Comparison of ENCODE assay signal across 16 cellular contexts in the genomic region with DNA sequence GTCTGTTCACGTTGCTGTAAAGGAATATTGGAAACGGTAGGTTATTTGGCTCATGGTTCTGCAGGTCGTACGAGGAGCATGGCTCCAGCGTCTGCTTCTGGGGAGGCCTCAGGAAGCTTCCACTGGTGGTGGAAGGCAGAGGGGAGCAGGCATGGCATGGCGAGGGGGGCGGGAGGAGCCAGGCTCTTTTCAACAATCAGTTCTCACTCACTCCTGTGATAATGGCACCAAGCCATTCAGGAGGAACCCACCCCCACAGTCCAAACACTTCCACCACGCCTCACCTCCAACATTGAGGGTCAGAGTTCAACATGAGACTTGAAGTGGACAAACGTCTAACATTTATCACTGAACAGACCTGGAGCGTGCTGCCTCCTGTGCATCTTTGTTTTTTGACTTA.
"Had no signal": no experiment of that assay in that cellular context is flagged by ENCODE, and none has a peak within 500 bp of the region (broad histone marks: within the 10 kb centered on the region; RNA-seq: fewer than 3 reads in every experiment).

No MANE protein-coding gene starts in this region.

- H3K27ac Mint-ChIP-seq: activated CD4-positive, alpha-beta memory T cell treated with anti-CD3 and anti-CD28 coated beads for 36 hours; activated naive CD8-positive, alpha-beta T cell; activated T-helper 1 cell treated with anti-CD3 and anti-CD28 coated beads, Interleukin-12 subunit alpha, Interleukin-12 subunit beta, Interleukin-2, Interleukin-4 antibody, amounts not matched to agents 30 ng/mL and 10 ng/mL and 1 ng/mL, durations not matched to agents 14 hours and 24 hours and 36 hours; nephron progenitor cell had no signal

- H3K36me3 Mint-ChIP-seq: activated naive CD8-positive, alpha-beta T cell had no signal

- H3K9me3 ChIP-seq: psoas muscle, transverse colon had no signal

- ATAC-seq: effector memory CD8-positive, alpha-beta T cell; psoas muscle; stimulated activated memory B cell treated with anti-CD40 and anti-IgM and Interleukin-4, amounts not matched to agents 10 μg/mL and 1 μg/mL and 100 μg/mL, for 72 hours had no signal

- H3K4me3 Mint-ChIP-seq: activated CD4-positive, alpha-beta memory T cell treated with anti-CD3 and anti-CD28 coated beads for 36 hours; activated naive CD8-positive, alpha-beta T cell; activated T-helper 1 cell treated with anti-CD3 and anti-CD28 coated beads, Interleukin-12 subunit alpha, Interleukin-12 subunit beta, Interleukin-2, Interleukin-4 antibody, amounts not matched to agents 30 ng/mL and 10 ng/mL and 1 ng/mL, durations not matched to agents 14 hours and 24 hours and 36 hours; effector memory CD8-positive, alpha-beta T cell; nephron progenitor cell; stimulated activated memory B cell treated with anti-CD40 and anti-IgM and Interleukin-4, amounts not matched to agents 10 μg/mL and 1 μg/mL and 100 μg/mL, for 72 hours had no signal

- H3K27ac ChIP-seq: epithelial cell of prostate, psoas muscle, SK-N-MC, transverse colon had no signal

- H3K27me3 Mint-ChIP-seq: activated CD4-positive, alpha-beta memory T cell treated with anti-CD3 and anti-CD28 coated beads for 36 hours; stimulated activated memory B cell treated with anti-CD40 and anti-IgM and Interleukin-4, amounts not matched to agents 10 μg/mL and 1 μg/mL and 100 μg/mL, for 72 hours had no signal

- H3K36me3 ChIP-seq: transverse colon had no signal

- H3K4me3 ChIP-seq: psoas muscle, SK-N-MC, transverse colon had no signal

- DNase-seq: activated CD4-positive, alpha-beta memory T cell treated with anti-CD3 and anti-CD28 coated beads for 36 hours; activated CD8-positive, alpha-beta memory T cell treated with anti-CD3 and anti-CD28 coated beads, Interleukin-2, amount 50 U/mL, for 48 hours; cerebellar nuclear complex; dermis blood vessel endothelial cell; effector memory CD8-positive, alpha-beta T cell; foreskin melanocyte; kidney glomerular epithelial cell; nephron progenitor cell; T-helper 9 cell; transverse colon had no signal

- H3K9me3 Mint-ChIP-seq: activated CD4-positive, alpha-beta memory T cell treated with anti-CD3 and anti-CD28 coated beads for 36 hours; activated T-helper 1 cell treated with anti-CD3 and anti-CD28 coated beads, Interleukin-12 subunit alpha, Interleukin-12 subunit beta, Interleukin-2, Interleukin-4 antibody, amounts not matched to agents 30 ng/mL and 10 ng/mL and 1 ng/mL, durations not matched to agents 14 hours and 24 hours and 36 hours; effector memory CD8-positive, alpha-beta T cell; nephron progenitor cell; stimulated activated memory B cell treated with anti-CD40 and anti-IgM and Interleukin-4, amounts not matched to agents 10 μg/mL and 1 μg/mL and 100 μg/mL, for 72 hours had no signal

- H3K4me1 ChIP-seq: psoas muscle had no signal
